7 cellular contexts compared by ENCODE assay signal in genomic region chr11:26227311-26227710, GRCh38.
DNase-seq lines count a peak whose midpoint lies in the region; ATAC-seq and FAIRE-seq lines count a peak whose summit lies in the region.

No MANE protein-coding gene starts in this region.

- H3K4me3 Mint-ChIP-seq in naive B cell: no peak overlapping the region

- no peak overlapping the region for H3K27ac Mint-ChIP-seq in naive B cell

- peaks cover 0 to 8% of the 10 kb centered on the region in 2 donors for H3K36me3 Mint-ChIP-seq in naive B cell

- H3K27me3 Mint-ChIP-seq in naive B cell: no peaks in the 10 kb centered on the region

- FAIRE-seq in GM18507 (lab: Jason Lieb, UNC): peak; percentile 83

- DNase-seq in GM18507 (ENCODE audit: extremely low spot score, insufficient read length, low read depth) (peak; percentile 3), NCI-H1417 treated with DMSO at 0.1 percent for 48 hours (lab: John Stamatoyannopoulos, UW) (peak; percentile 1), dedifferentiated amniotic fluid mesenchymal stem cell (ENCODE audit: extremely low spot score) (peak; percentile 93), naive B cell (peak; percentile 43), NCI-H2196 treated with DMSO at 0.1 percent for 48 hours (lab: John Stamatoyannopoulos, UW; ENCODE audit: unreplicated experiment) (no peak)
- no peak for DNase-seq in stimulated activated CD4-positive, alpha-beta T cell treated with anti-CD3 and anti-CD28 coated beads, Interleukin-2, amount 100 ng/mL, for 48 hours

- peaks cover 0 to 18% (median 0%) of the 10 kb centered on the region in 7 donors for H3K9me3 Mint-ChIP-seq in naive B cell

- ATAC-seq in HG02642 (IDR thresholded peaks at IDR 0.05; ENCODE audit: poor library complexity, unreplicated experiment): peak; percentile 80
- ATAC-seq in naive B cell (ENCODE audit: low read depth in 2 of 2): peak; percentile 65 to 84

- H3K4me1 Mint-ChIP-seq in naive B cell: peaks cover 0 to 9% (median 4%) of the 10 kb centered on the region in 3 donors

Comparison
In these comparisons a context has a peak if more than half of its experiments do, and no peak if none do; other contexts are left out.
1. DNase-seq: peak in GM18507 (single experiment), NCI-H1417 treated with DMSO at 0.1 percent for 48 hours (single experiment), dedifferentiated amniotic fluid mesenchymal stem cell (single experiment) and naive B cell (single experiment); none in stimulated activated CD4-positive, alpha-beta T cell treated with anti-CD3 and anti-CD28 coated beads, Interleukin-2, amount 100 ng/mL, for 48 hours (0 of 2) and NCI-H2196 treated with DMSO at 0.1 percent for 48 hours (single experiment).